6 cellular contexts compared by ENCODE assay signal in genomic region chr9:122213102-122213588, GRCh38. TPM values are rescaled to one million over a fixed set of nuclear protein-coding genes. Genes with fewer than 3 reads are reported as not detected.
DNase-seq lines count a peak whose midpoint lies in the region; ATAC-seq and TF ChIP-seq lines count a peak whose summit lies in the region.

No MANE protein-coding gene starts in this region.

- ATAC-seq in GM19023 (IDR thresholded peaks at IDR 0.05; ENCODE audit: unreplicated experiment) = no peak

- peak overlapping the region; percentile 62 for H3K4me3 ChIP-seq in HUES48 (ENCODE audit: low read depth, low read length)
- peak overlapping the region; percentile 38 to 61 for H3K4me3 ChIP-seq in ascending aorta
- peak overlapping the region; percentile 45 for H3K4me3 ChIP-seq in neural progenitor cell
- no peak overlapping the region for H3K4me3 ChIP-seq in foreskin fibroblast (ENCODE audit: low read depth in 1 of 2, low read length in 2 of 2)

- no peaks in the 10 kb centered on the region for H3K79me2 ChIP-seq in neural progenitor cell (ENCODE audit: low read depth)

- peaks cover 68% of the 10 kb centered on the region for H3K27me3 ChIP-seq in HUES48 (ENCODE audit: control insufficient read depth, insufficient read depth, low read length)
- peaks cover 10% of the 10 kb centered on the region for H3K27me3 ChIP-seq in ascending aorta
- peaks cover 91% of the 10 kb centered on the region for H3K27me3 ChIP-seq in neural progenitor cell

- peak overlapping the region; percentile 71 for H3K4me2 ChIP-seq in neural progenitor cell

- no peak overlapping the region for H3K27ac Mint-ChIP-seq in neural progenitor cell

- peaks cover 69% of the 10 kb centered on the region for H3K27me3 Mint-ChIP-seq in neural progenitor cell (ENCODE audit: insufficient read depth, low read depth)

- H3K9me3 ChIP-seq in HUES48 (ENCODE audit: control insufficient read depth, insufficient read depth, low read length) (no peaks in the 10 kb centered on the region), ascending aorta (no peaks in the 10 kb centered on the region), neural progenitor cell (ENCODE audit: low read depth) (no peaks in the 10 kb centered on the region)

- intact Hi-C loops in ascending aorta (cut with DNase I) = no loop called here

- H3K9ac ChIP-seq in HUES48 (ENCODE audit: low read depth, low read length) (peak overlapping the region; percentile 44; the same call in 1 of the 2 replicates), neural progenitor cell (no peak overlapping the region)

- peaks cover 40% of the 10 kb centered on the region for H4K20me1 ChIP-seq in neural progenitor cell (ENCODE audit: low read depth)

- no peaks in the 10 kb centered on the region for H3K36me3 Mint-ChIP-seq in neural progenitor cell

- H3K9me3 Mint-ChIP-seq in neural progenitor cell = peaks cover 12% of the 10 kb centered on the region

- no peaks in the 10 kb centered on the region for H3K4me1 ChIP-seq in HUES48 (ENCODE audit: control insufficient read depth, insufficient read depth, low read length)
- H3K4me1 ChIP-seq in ascending aorta = peaks cover 7% of the 10 kb centered on the region in 2 donors
- H3K4me1 ChIP-seq in neural progenitor cell = no peaks in the 10 kb centered on the region

- H3K36me3 ChIP-seq in HUES48 (ENCODE audit: control insufficient read depth, insufficient read depth, low read length) (no peaks in the 10 kb centered on the region), ascending aorta (no peaks in the 10 kb centered on the region), neural progenitor cell (no peaks in the 10 kb centered on the region)

- peaks cover 4% of the 10 kb centered on the region for H3K4me1 Mint-ChIP-seq in neural progenitor cell

- H3K27ac ChIP-seq in HUES48 (ENCODE audit: low read depth, low read length) (no peak overlapping the region), ascending aorta (no peak overlapping the region), neural progenitor cell (no peak overlapping the region)

- DNase-seq in ascending aorta (ENCODE audit: low spot score in 2 of 2) = no peak
- DNase-seq in neural progenitor cell (ENCODE audit: low spot score) = no peak
- no peak for DNase-seq in foreskin fibroblast
- no peak for DNase-seq in NCI-H345 treated with DMSO at 0.1 percent for 48 hours (lab: John Stamatoyannopoulos, UW; ENCODE audit: unreplicated experiment)

- TF ChIP-seq CTCF in ascending aorta (IDR thresholded peaks at IDR 0.05) = no peak
- TF ChIP-seq CTCF in neural progenitor cell (IDR thresholded peaks at IDR 0.05) = no peak
- no peak for TF ChIP-seq CTCF in foreskin fibroblast (IDR thresholded peaks at IDR 0.05; ENCODE audit: low read depth, low read length)

- peak overlapping the region; percentile 57 for H2AFZ ChIP-seq in neural progenitor cell (replicated peaks)

- peak overlapping the region; percentile 71 for H3K4me3 Mint-ChIP-seq in neural progenitor cell

- peaks cover 8% of the 10 kb centered on the region for H3F3A ChIP-seq in neural progenitor cell (ENCODE audit: low read depth)

RNA-seq across cellular contexts. Expression of gene LHX6, which starts 15.6 kb away (rescaled TPM):
- total RNA-seq in ascending aorta = 141 TPM
- 0.93 TPM in 1 of 2 replicates, not detected in the other for total RNA-seq in neural progenitor cell (ENCODE audit: low replicate concordance)

RNA-seq across cellular contexts. Expression of gene RBM18, which starts 51.5 kb away (rescaled TPM):
- total RNA-seq in ascending aorta = 63.8 TPM
- 8.4 and 12.9 TPM in 2 replicates for total RNA-seq in neural progenitor cell (ENCODE audit: low replicate concordance)

RNA-seq across cellular contexts. Expression of gene MRRF, which starts 51.5 kb away (rescaled TPM):
- total RNA-seq in ascending aorta (16.1 TPM), neural progenitor cell (ENCODE audit: low replicate concordance) (22.1 and 44.4 TPM in 2 replicates)

RNA-seq across cellular contexts. Expression of gene MORN5, which starts 53.4 kb away (rescaled TPM):
- total RNA-seq in ascending aorta = not detected
- total RNA-seq in neural progenitor cell (ENCODE audit: low replicate concordance) = 1.7 and 3.7 TPM in 2 replicates

RNA-seq across cellular contexts. Expression of gene NDUFA8, which starts 53.6 kb away (rescaled TPM):
- total RNA-seq in ascending aorta (21.4 TPM), neural progenitor cell (ENCODE audit: low replicate concordance) (33.6 and 49.6 TPM in 2 replicates)

Comparison
In these comparisons a context has a peak if more than half of its experiments do, and no peak if none do; other contexts are left out.
1. H3K4me3 ChIP-seq: peak in HUES48 (single experiment), ascending aorta (2 of 2) and neural progenitor cell (single experiment); none in foreskin fibroblast (0 of 2).
2. RNA of gene LHX6, which starts 15.6 kb away (total RNA-seq): 141 TPM in ascending aorta (single experiment); 0.93 TPM in neural progenitor cell; every median in the first group is over 10 times any median in the second.